In genomic region chr2:75710220-75710576, GRCh38 we compare ENCODE assay signal across 8 cellular contexts. TPM values are rescaled to one million over a fixed set of nuclear protein-coding genes. Genes with fewer than 3 reads are reported as not detected.
A peak's percentile ranks its signal among the peaks of the same experiment; 100 is the strongest.
DNase-seq lines count a peak whose midpoint lies in the region; ATAC-seq, FAIRE-seq and TF ChIP-seq lines count a peak whose summit lies in the region.

No MANE protein-coding gene starts in this region.

- peak overlapping the region; percentile 93 for H3K27ac ChIP-seq in VCaP
- H3K27ac ChIP-seq in spleen = peak overlapping the region; percentile 90 to 95 (median 94)

- intact Hi-C loops in spleen (cut with DNase I; ENCODE audit: low total_unique reads) = no loop called here

- WGBS in spleen, 5 donors = 0 to 1% (median 1%) methylated on average over 8 to 12 of the region's 12 CpGs

- H3K27ac Mint-ChIP-seq in glutamatergic neuron (ENCODE audit: unreplicated experiment) = peak overlapping the region; percentile 87

- DNase-seq in glutamatergic neuron = no peak
- no peak for DNase-seq in spleen
- no peak for DNase-seq in urothelium cell line (ENCODE audit: low spot score)
- no peak for DNase-seq in Ammon's horn (ENCODE audit: low spot score)

- no peaks in the 10 kb centered on the region for H3K9me3 ChIP-seq in spleen

- H3K27me3 Mint-ChIP-seq in glutamatergic neuron (ENCODE audit: unreplicated experiment) = peaks cover 2% of the 10 kb centered on the region

- peaks cover 12% of the 10 kb centered on the region for H3K9me3 Mint-ChIP-seq in glutamatergic neuron (ENCODE audit: unreplicated experiment)

- TF ChIP-seq POLR2A in spleen (IDR thresholded peaks at IDR 0.05) (no peak), GM18505 (IDR thresholded peaks at IDR 0.05; ENCODE audit: borderline replicate concordance, extremely low read depth, insufficient read depth, insufficient read length) (no peak)

- H3K4me3 ChIP-seq in spleen = peak overlapping the region; percentile 50 to 80 (median 64)

- peak overlapping the region; percentile 92 for H3K4me3 Mint-ChIP-seq in glutamatergic neuron (ENCODE audit: unreplicated experiment)

- TF ChIP-seq CTCF in VCaP (conservative IDR thresholded peaks at IDR 0.05) (no peak), glutamatergic neuron (IDR thresholded peaks at IDR 0.05; ENCODE audit: partially characterized antibody, unreplicated experiment) (no peak), spleen (IDR thresholded peaks at IDR 0.05 in 8 of 11, conservative IDR thresholded peaks at IDR 0.05 in 3 of 11) (no peak)

- no peaks in the 10 kb centered on the region for H3K36me3 Mint-ChIP-seq in glutamatergic neuron (ENCODE audit: unreplicated experiment)

- H3K4me1 Mint-ChIP-seq in glutamatergic neuron (ENCODE audit: low read depth, unreplicated experiment) = peaks cover 6% of the 10 kb centered on the region

- H3K36me3 ChIP-seq in spleen = peaks cover 0 to 14% (median 5%) of the 10 kb centered on the region in 6 donors

- no peak for FAIRE-seq in urothelium cell line (lab: Jason Lieb, UNC)

- peaks cover 9 to 42% (median 25%) of the 10 kb centered on the region in 6 donors for H3K4me1 ChIP-seq in spleen

- ATAC-seq in GM18502 (IDR thresholded peaks at IDR 0.05; ENCODE audit: poor library complexity, unreplicated experiment) (peak; percentile 39), HG02678 (IDR thresholded peaks at IDR 0.05; ENCODE audit: unreplicated experiment) (peak; percentile 26), GM18505 (IDR thresholded peaks at IDR 0.05; ENCODE audit: unreplicated experiment) (no peak)

- no peaks in the 10 kb centered on the region for H3K27me3 ChIP-seq in spleen (replicated peaks in 1 of 7)

RNA-seq across cellular contexts. Expression of gene GCFC2, which starts 0.5 kb away (rescaled TPM):
- 12.9 TPM for total RNA-seq in glutamatergic neuron (ENCODE audit: unreplicated experiment)
- total RNA-seq in spleen = 10 to 100 TPM; 13.1 to 26.2 (median 20.8) TPM
- polyA plus RNA-seq in spleen = 10 to 100 TPM; 19.6 to 27.7 (median 20.2) TPM
